ENCODE assay signal across 8 cellular contexts in the genomic region with DNA sequence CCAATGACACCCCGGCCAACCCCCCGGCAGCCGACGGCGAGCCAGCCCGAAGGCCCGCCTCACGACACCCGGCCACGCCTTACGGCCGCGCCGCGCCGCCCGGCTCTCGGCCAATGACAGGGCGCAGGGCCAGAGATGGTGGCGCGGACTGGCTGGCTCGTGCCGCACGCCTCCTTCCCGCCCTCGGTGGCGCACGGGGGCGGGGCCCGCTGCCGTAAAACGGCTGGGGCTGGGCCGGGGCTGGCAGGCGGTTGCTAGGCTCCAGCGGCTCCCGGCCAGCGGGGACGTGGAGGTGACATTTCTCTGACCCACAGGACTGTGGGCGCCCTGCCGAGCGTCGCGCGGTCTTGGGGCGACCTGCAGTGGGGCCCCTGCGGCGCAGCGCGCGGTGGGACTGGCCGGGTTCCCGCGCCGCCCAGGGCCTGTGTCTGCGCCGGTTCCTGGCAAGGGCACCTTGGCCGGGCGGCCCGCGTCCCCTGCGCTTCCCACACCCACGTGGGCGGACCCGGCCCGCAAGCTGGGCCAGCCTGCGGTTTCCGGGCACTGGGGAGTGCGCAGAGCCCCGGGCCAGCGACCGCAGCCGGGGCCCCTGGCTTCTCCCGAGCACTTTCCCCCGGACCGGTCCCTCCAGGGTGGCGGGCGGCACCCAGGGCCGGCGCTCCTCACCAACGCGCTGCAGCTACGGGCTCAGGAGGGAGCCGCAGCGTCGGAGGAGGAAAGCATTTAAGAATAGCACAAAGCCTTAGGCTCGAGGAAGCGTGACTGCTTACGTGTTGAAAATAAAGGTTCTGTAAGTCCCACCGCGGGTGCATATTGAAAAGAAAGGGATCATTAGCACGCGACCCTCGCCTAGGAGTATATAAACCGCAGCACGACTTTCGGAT. TPM values are rescaled to one million over a fixed set of nuclear protein-coding genes. Genes with fewer than 3 reads are reported as not detected.
DNase-seq lines count a peak whose midpoint lies in the region; ATAC-seq, FAIRE-seq and TF ChIP-seq lines count a peak whose summit lies in the region.

TSS of gene MPC1 (minus strand) at position 8 of the 884 bp plus-strand sequence. CDS start 64 bp downstream, outside the sequence.

- H3K27ac Mint-ChIP-seq in CD4-positive, CD25-positive, alpha-beta regulatory T cell, result peak within 1 kb of the TSS; percentile 56 to 94 (median 89)

- peak; percentile 92 to 97 (median 95) for DNase-seq in CD4-positive, CD25-positive, alpha-beta regulatory T cell
- DNase-seq in NCI-H82 (lab: John Stamatoyannopoulos, UW) (peak; percentile 97), dermis blood vessel endothelial cell (peak; percentile 98), HepG2 (ENCODE audit: low spot score) (peak; percentile 94)
- peak; percentile 91 to 94 for DNase-seq in activated CD4-positive, alpha-beta T cell treated with anti-CD3 and anti-CD28 coated beads, Interleukin-2, amount 50 U/mL, for 48 hours
- DNase-seq in stimulated activated CD4-positive, alpha-beta T cell treated with anti-CD3 and anti-CD28 coated beads, Interleukin-2, amount 100 ng/mL, for 48 hours, result peak; percentile 88 to 92

- peaks cover 5 to 22% (median 14%) of the 10 kb centered on the region in 4 donors for H3K4me1 Mint-ChIP-seq in CD4-positive, CD25-positive, alpha-beta regulatory T cell

- POLR2A ChIA-PET in HepG2 (lab: Yijun Ruan, JAX), result interaction anchor here (0.7 to 2.0 kb wide), 5 partner anchors 9 to 41 kb away, joined by 3 to 18 read pairs (median 9); partner anchors contain the start of gene SFT2D1

- peaks cover 2% of the 10 kb centered on the region for H3K36me3 ChIP-seq in CD4-positive, CD25-positive, alpha-beta regulatory T cell (ENCODE audit: control insufficient read depth, insufficient read depth, low read length)
- H3K36me3 ChIP-seq in HepG2 (replicated peaks in 1 of 2; ENCODE audit: control insufficient read depth in 1 of 2, insufficient read depth in 2 of 2, low read length in 2 of 2), result no peaks in the 10 kb centered on the region

- peak; percentile 65 for TF ChIP-seq RAD21 in HepG2 (CRISPR knock-in tag; IDR thresholded peaks at IDR 0.05)

- intact Hi-C loops in HepG2 (cut with micrococcal nuclease; ENCODE audit: unreplicated experiment), result loop anchor here (1.0 to 5.0 kb wide), 5 partner anchors 18 to 106 kb away; partner anchors contain the start of gene SFT2D1

- H3K9me3 Mint-ChIP-seq in CD4-positive, CD25-positive, alpha-beta regulatory T cell, result no peaks in the 10 kb centered on the region

- ATAC-seq in CD4-positive, CD25-positive, alpha-beta regulatory T cell (ENCODE audit: low read depth in 2 of 2), result peak; percentile 96 to 97
- ATAC-seq in GM19452 (IDR thresholded peaks at IDR 0.05; ENCODE audit: unreplicated experiment) (peak; percentile 87), HG03575 (IDR thresholded peaks at IDR 0.05; ENCODE audit: extremely low read depth, insufficient number of reproducible peaks, low FRiP score, unreplicated experiment) (peak; percentile 34), HepG2 (peak; percentile 90)

- H3K4me3 Mint-ChIP-seq in CD4-positive, CD25-positive, alpha-beta regulatory T cell, result peak within 1 kb of the TSS; percentile 95 to 99 (median 97)

- TF ChIP-seq POLR2A in HepG2 (IDR thresholded peaks at IDR 0.05; ENCODE audit: insufficient read depth in 1 of 2, low read depth in 2 of 2, low read length in 2 of 2), result peak in 1 of 2 experiments; percentile 81; a peak in 2 of 4 replicates

- H3K27ac ChIP-seq in CD4-positive, CD25-positive, alpha-beta regulatory T cell (ENCODE audit: insufficient read depth, low read length, poor library complexity, severe bottlenecking), result peak within 1 kb of the TSS; percentile 76
- H3K27ac ChIP-seq in HepG2 (ENCODE audit: extremely low read length, insufficient read depth, low read length), result peak within 1 kb of the TSS; percentile 93

- peak; percentile 16 for TF ChIP-seq CTCF in HepG2 (CRISPR knock-in tag; IDR thresholded peaks at IDR 0.05)

- 0 out of 4 replicates have a peak, but pooled peaks of 1 of the 2 experiments have one; percentile 9 for TF ChIP-seq EP300 in HepG2 (IDR thresholded peaks at IDR 0.05; ENCODE audit: low read depth in 2 of 2, low read length in 2 of 2)
- no peak; the same call in 1 of the 2 replicates for TF ChIP-seq EP300 in HepG2 (CRISPR knock-in tag; IDR thresholded peaks at IDR 0.05; ENCODE audit: borderline replicate concordance)

- H3K9me3 ChIP-seq in CD4-positive, CD25-positive, alpha-beta regulatory T cell (ENCODE audit: control insufficient read depth in 2 of 2, low read length in 2 of 2), result no peaks in the 10 kb centered on the region
- no peaks in the 10 kb centered on the region for H3K9me3 ChIP-seq in HepG2 (ENCODE audit: low read length)

- 1% methylated on average over 38 of the region's 96 CpGs for WGBS in HepG2 (ENCODE audit: low lambda C conversion rate)

- H3K27me3 Mint-ChIP-seq in CD4-positive, CD25-positive, alpha-beta regulatory T cell, result peaks cover 6% of the 10 kb centered on the region

- H3K79me2 ChIP-seq in HepG2 (ENCODE audit: insufficient read depth, low read length), result peaks cover 50% of the 10 kb centered on the region

- no peaks in the 10 kb centered on the region for H3K27me3 ChIP-seq in CD4-positive, CD25-positive, alpha-beta regulatory T cell (ENCODE audit: control insufficient read depth, insufficient read depth, low read length)
- no peaks in the 10 kb centered on the region; a peak in 1 of 5 replicates for H3K27me3 ChIP-seq in HepG2 (ENCODE audit: control insufficient read depth in 1 of 2, insufficient read depth in 2 of 2, low read length in 2 of 2)

- in situ Hi-C loops in HepG2 (cut with HindIII; ENCODE audit: extremely low pct_ligation_motif_present, low pct_unique_long_range_greater_than_20kb), result no loop called here

- no peaks in the 10 kb centered on the region; the same call in 1 of the 2 replicates for H4K20me1 ChIP-seq in HepG2 (ENCODE audit: insufficient read depth, low read length)

- no peaks in the 10 kb centered on the region for H3K36me3 Mint-ChIP-seq in CD4-positive, CD25-positive, alpha-beta regulatory T cell

- CTCF ChIA-PET in HepG2 (lab: Yijun Ruan, JAX; ENCODE audit: low intra/inter-chr PET ratio, low total read pairs), result interaction anchor here (1.3 to 3.2 kb wide), 3 partner anchors 17 to 107 kb away, joined by 5 to 20 read pairs (median 11); no protein-coding TSS in a partner anchor

- peak within 1 kb of the TSS; percentile 97 for H3K9ac ChIP-seq in HepG2 (ENCODE audit: insufficient read depth, low read depth, low read length)

- FAIRE-seq in HepG2 (lab: Jason Lieb, UNC), result no peak

- TSS peak; percentile 71 for BruUV-seq in HepG2 (replicated peaks; lab: Mats Ljungman, UMichigan)

- H2AFZ ChIP-seq in HepG2 (ENCODE audit: low read length), result peak within 1 kb of the TSS; percentile 81

- peaks cover 17% of the 10 kb centered on the region for H3K4me1 ChIP-seq in CD4-positive, CD25-positive, alpha-beta regulatory T cell (ENCODE audit: control insufficient read depth, insufficient read depth, low read length, poor library complexity, severe bottlenecking)
- peaks cover 69% of the 10 kb centered on the region for H3K4me1 ChIP-seq in HepG2 (ENCODE audit: insufficient read depth, low read length)

- H3K4me2 ChIP-seq in HepG2 (ENCODE audit: low read depth, low read length), result peak within 1 kb of the TSS; percentile 97

- H3K4me3 ChIP-seq in CD4-positive, CD25-positive, alpha-beta regulatory T cell (ENCODE audit: low read depth, low read length), result peak within 1 kb of the TSS; percentile 92
- peak within 1 kb of the TSS; percentile 98 to 100 (median 99) for H3K4me3 ChIP-seq in HepG2 (replicated peaks in 1 of 3; ENCODE audit: insufficient read depth in 1 of 3, low read depth in 2 of 3, low read length in 3 of 3)

TF ChIP-seq in HepG2, 621 proteins besides CTCF, POLR2A, EP300 and RAD21 (continues in another document):
- TF ChIP-seq PREB (CRISPR knock-in tag; IDR thresholded peaks at IDR 0.05) (no peak; the same call in 1 of the 2 replicates), PAWR (CRISPR knock-in tag; IDR thresholded peaks at IDR 0.05; ENCODE audit: borderline replicate concordance) (no peak), ZNF572 (CRISPR knock-in tag; IDR thresholded peaks at IDR 0.05) (peak; percentile 18; the same call in 1 of the 2 replicates), ZBTB8A (CRISPR knock-in tag; IDR thresholded peaks at IDR 0.05; ENCODE audit: borderline replicate concordance, low read depth) (no peak)

RNA-seq across cellular contexts. Expression of gene MPC1, which starts in this region (rescaled TPM):
- 25.7 TPM for total RNA-seq in CD4-positive, CD25-positive, alpha-beta regulatory T cell
- polyA plus RNA-seq in CD4-positive, CD25-positive, alpha-beta regulatory T cell, result 10 to 100 TPM; 70.2 to 92.1 (median 79.2) TPM
- total RNA-seq in dermis blood vessel endothelial cell, result 15.1 and 19.0 TPM in 2 replicates
- total RNA-seq in HepG2 (2016; rRNA removed; fragmentation: Illumina TruSeq; extraction: Trizol), result 214 and 289 TPM in 2 replicates
- 81.3 and 95.3 TPM in 2 replicates for total RNA-seq in HepG2 (2016; cell fraction: cytosol; rRNA removed; fragmentation: Illumina TruSeq; extraction: Trizol; ENCODE audit: low read depth)
- total RNA-seq in HepG2 (2016; cell fraction: insoluble cytoplasmic fraction; rRNA removed; fragmentation: Illumina TruSeq; extraction: Trizol), result 218 and 286 TPM in 2 replicates
- 145 and 164 TPM in 2 replicates for total RNA-seq in HepG2 (2016; cell fraction: membrane; rRNA removed; fragmentation: Illumina TruSeq; extraction: Trizol)
- total RNA-seq in HepG2 (2016; cell fraction: nucleus; rRNA removed; fragmentation: Illumina TruSeq; extraction: Trizol), result 93.1 and 102 TPM in 2 replicates
- 168 and 189 TPM in 2 replicates for polyA plus RNA-seq in HepG2 (2011; rRNA removed)
- 191 and 239 TPM in 2 replicates for polyA plus RNA-seq in HepG2 (2011; cell fraction: cytosol; rRNA removed)
- polyA plus RNA-seq in HepG2 (2011; cell fraction: nucleus; rRNA removed), result 59.3 and 82.2 TPM in 2 replicates
- polyA plus RNA-seq in HepG2 (2012), result 136 and 137 TPM in 2 replicates
- 98.8 and 128 TPM in 2 replicates for polyA plus RNA-seq in HepG2 (2016; cell fraction: cytosol; fragmentation: Illumina TruSeq; extraction: Trizol; ENCODE audit: low read depth)
- polyA plus RNA-seq in HepG2 (2016; cell fraction: insoluble cytoplasmic fraction; fragmentation: Illumina TruSeq; extraction: Trizol; ENCODE audit: low read depth), result 328 and 353 TPM in 2 replicates
- polyA plus RNA-seq in HepG2 (2016; cell fraction: membrane; fragmentation: Illumina TruSeq; extraction: Trizol; ENCODE audit: low read depth), result 150 and 186 TPM in 2 replicates
- 207 and 211 TPM in 2 replicates for polyA plus RNA-seq in HepG2 (2016; cell fraction: nucleus; fragmentation: Illumina TruSeq; extraction: Trizol; ENCODE audit: insufficient read depth, low read depth)
- polyA minus RNA-seq in HepG2 (2011; rRNA and poly(A)+ RNA removed; ENCODE audit: low replicate concordance), result 5.6 and 40.9 TPM in 2 replicates
- polyA minus RNA-seq in HepG2 (2011; cell fraction: cytosol; rRNA and poly(A)+ RNA removed), result 51.6 and 57.8 TPM in 2 replicates
- polyA minus RNA-seq in HepG2 (2011; cell fraction: nucleus; rRNA and poly(A)+ RNA removed), result 27.4 and 41.9 TPM in 2 replicates

Comparison
In these comparisons a context has a peak if more than half of its experiments do, and no peak if none do; other contexts are left out.
1. Peak in every context shown above with its lines: DNase-seq, ATAC-seq, H3K4me3 ChIP-seq and H3K27ac ChIP-seq.
2. ATAC-seq: peak in every context shown above with its lines; median percentile 96 in CD4-positive, CD25-positive, alpha-beta regulatory T cell; 90 in HepG2; 87 in GM19452; 34 in HG03575.